ENCODE assay signal across 21 cellular contexts in genomic region chr13:46281779-46282178, GRCh38.
DNase-seq lines count a peak whose midpoint lies in the region; ATAC-seq and TF ChIP-seq lines count a peak whose summit lies in the region.
"Had no signal": no experiment of that assay in that cellular context is flagged by ENCODE, and none has a peak within 500 bp of the region (broad histone marks: within the 10 kb centered on the region; RNA-seq: fewer than 3 reads in every experiment).

No MANE protein-coding gene starts in this region.

- H3K9me3 ChIP-seq in cardiac muscle cell (ENCODE audit: low read depth): no peaks in the 10 kb centered on the region
- H3K9me3 ChIP-seq in heart right ventricle: no peaks in the 10 kb centered on the region
- no peaks in the 10 kb centered on the region for H3K9me3 ChIP-seq in hepatocyte (ENCODE audit: low read depth)
- H3K9me3 ChIP-seq: BLaER1 treated with 17β-estradiol and CSF1 and Interleukin-3, amounts not matched to agents 10 nM and 100 nM had no signal

- ATAC-seq in heart right ventricle (no peak), GM21390 (IDR thresholded peaks at IDR 0.05; ENCODE audit: unreplicated experiment) (no peak), GM21515 (IDR thresholded peaks at IDR 0.05; ENCODE audit: unreplicated experiment) (no peak)
- ATAC-seq: Panc1 had no signal

- DNase-seq in cardiac muscle cell (ENCODE audit: low read depth in 1 of 2, low spot score in 1 of 2): no peak
- DNase-seq in heart right ventricle: no peak
- peak; percentile 23 for DNase-seq in NCI-H460 (ENCODE audit: extremely low read depth, low read depth)
- no peak for DNase-seq in hepatocyte (ENCODE audit: low spot score)
- no peak for DNase-seq in AG20443 (ENCODE audit: low spot score)
- DNase-seq: AML-193; CD4-positive, alpha-beta T cell; H7; KG1; MM.1S; NCI-H1105; NCI-H1436 treated with DMSO at 0.1 percent for 48 hours; NCI-H187 treated with DMSO at 0.1 percent for 48 hours; NCI-H2107; NCI-H446; NCI-H526; SHP77 treated with DMSO at 0.1 percent for 48 hours had no signal

- H3K4me3 ChIP-seq in cardiac muscle cell (no peak overlapping the region), heart right ventricle (no peak overlapping the region), hepatocyte (no peak overlapping the region)
- H3K4me3 ChIP-seq: BLaER1 treated with 17β-estradiol and CSF1 and Interleukin-3, amounts not matched to agents 10 nM and 100 nM had no signal

- H3K27ac ChIP-seq in cardiac muscle cell (peak overlapping the region; percentile 88), heart right ventricle (no peak overlapping the region), hepatocyte (no peak overlapping the region)
- H3K27ac ChIP-seq: BLaER1 treated with 17β-estradiol and CSF1 and Interleukin-3, amounts not matched to agents 10 nM and 100 nM had no signal

- H3K27me3 ChIP-seq in cardiac muscle cell: no peaks in the 10 kb centered on the region
- H3K27me3 ChIP-seq in heart right ventricle: peaks cover 0 to 5% (median 0%) of the 10 kb centered on the region in 7 donors
- no peaks in the 10 kb centered on the region for H3K27me3 ChIP-seq in hepatocyte
- H3K27me3 ChIP-seq: BLaER1 treated with 17β-estradiol and CSF1 and Interleukin-3, amounts not matched to agents 10 nM and 100 nM had no signal

- H2AFZ ChIP-seq in hepatocyte: peak overlapping the region; percentile 7

- H3K36me3 ChIP-seq in cardiac muscle cell: no peaks in the 10 kb centered on the region
- no peaks in the 10 kb centered on the region for H3K36me3 ChIP-seq in heart right ventricle
- no peaks in the 10 kb centered on the region for H3K36me3 ChIP-seq in hepatocyte (replicated peaks; ENCODE audit: insufficient read depth, low read depth)
- H3K36me3 ChIP-seq: BLaER1 treated with 17β-estradiol and CSF1 and Interleukin-3, amounts not matched to agents 10 nM and 100 nM had no signal

- H3K4me1 ChIP-seq in cardiac muscle cell (ENCODE audit: low read depth): peaks cover 38% of the 10 kb centered on the region
- no peaks in the 10 kb centered on the region for H3K4me1 ChIP-seq in heart right ventricle
- peaks cover 5% of the 10 kb centered on the region for H3K4me1 ChIP-seq in hepatocyte (ENCODE audit: insufficient read depth)
- H3K4me1 ChIP-seq: BLaER1 treated with 17β-estradiol and CSF1 and Interleukin-3, amounts not matched to agents 10 nM and 100 nM had no signal

- no peaks in the 10 kb centered on the region for H3K79me2 ChIP-seq in hepatocyte

- TF ChIP-seq CTCF in cardiac muscle cell (IDR thresholded peaks at IDR 0.05; ENCODE audit: low read depth, low read length) (no peak), heart right ventricle (IDR thresholded peaks at IDR 0.05) (no peak), hepatocyte (IDR thresholded peaks at IDR 0.05; ENCODE audit: poor library complexity) (no peak)

- intact Hi-C loops in heart right ventricle (cut with DNase I): no loop called here

- H3K4me2 ChIP-seq in hepatocyte: no peak overlapping the region
- H3K4me2 ChIP-seq: BLaER1 treated with 17β-estradiol and CSF1 and Interleukin-3, amounts not matched to agents 10 nM and 100 nM had no signal

- H3K9me2 ChIP-seq in hepatocyte (replicated peaks; ENCODE audit: insufficient read depth): no peaks in the 10 kb centered on the region

- H4K20me1 ChIP-seq in hepatocyte (ENCODE audit: insufficient read depth, poor library complexity, severe bottlenecking): no peaks in the 10 kb centered on the region
- H4K20me1 ChIP-seq: BLaER1 treated with 17β-estradiol and CSF1 and Interleukin-3, amounts not matched to agents 10 nM and 100 nM had no signal

- 76% methylated on average over 2 of the region's 2 CpGs for WGBS in heart right ventricle, 2 donors
- WGBS in hepatocyte (ENCODE audit: low lambda C conversion rate, missing lambda C conversion rate): 71% methylated on average over 2 of the region's 2 CpGs
